ENCODE assay signal across 1 cellular context in the genomic region with DNA sequence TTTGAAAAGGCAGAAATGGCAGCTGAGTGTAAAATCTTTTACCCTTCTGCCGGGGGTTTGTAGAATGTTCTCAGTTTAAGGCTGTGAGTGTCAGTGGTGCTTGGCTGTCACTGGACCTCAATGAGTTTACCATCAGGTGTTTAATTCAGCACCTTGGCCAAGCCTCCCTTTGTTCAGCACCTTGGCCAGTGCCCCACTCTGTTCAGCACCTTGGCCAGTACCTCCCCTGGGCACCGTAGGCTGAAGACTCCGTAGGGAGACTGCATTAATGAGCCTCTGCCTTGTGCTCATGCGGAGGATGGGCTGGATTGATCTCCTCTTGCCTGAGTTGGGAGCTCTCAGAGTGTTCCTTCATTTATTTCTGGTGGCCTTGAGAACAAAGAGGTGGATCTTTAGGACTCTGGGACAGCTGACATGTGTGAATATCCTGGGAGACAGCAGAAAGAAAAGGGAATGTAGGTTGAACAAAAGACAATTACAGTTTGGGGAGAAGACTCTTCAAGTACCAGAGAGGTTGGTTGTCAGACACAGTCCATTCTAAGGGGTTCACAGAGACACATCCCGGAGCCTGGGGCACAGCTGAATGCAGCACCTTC.
TF ChIP-seq lines count a peak whose summit lies in the region.

No MANE protein-coding gene starts in this region.

TF ChIP-seq in GM23338, 12 proteins besides CTCF, POLR2A, EP300 and RAD21 (continued from another document):
- TF ChIP-seq, protein P1, sequence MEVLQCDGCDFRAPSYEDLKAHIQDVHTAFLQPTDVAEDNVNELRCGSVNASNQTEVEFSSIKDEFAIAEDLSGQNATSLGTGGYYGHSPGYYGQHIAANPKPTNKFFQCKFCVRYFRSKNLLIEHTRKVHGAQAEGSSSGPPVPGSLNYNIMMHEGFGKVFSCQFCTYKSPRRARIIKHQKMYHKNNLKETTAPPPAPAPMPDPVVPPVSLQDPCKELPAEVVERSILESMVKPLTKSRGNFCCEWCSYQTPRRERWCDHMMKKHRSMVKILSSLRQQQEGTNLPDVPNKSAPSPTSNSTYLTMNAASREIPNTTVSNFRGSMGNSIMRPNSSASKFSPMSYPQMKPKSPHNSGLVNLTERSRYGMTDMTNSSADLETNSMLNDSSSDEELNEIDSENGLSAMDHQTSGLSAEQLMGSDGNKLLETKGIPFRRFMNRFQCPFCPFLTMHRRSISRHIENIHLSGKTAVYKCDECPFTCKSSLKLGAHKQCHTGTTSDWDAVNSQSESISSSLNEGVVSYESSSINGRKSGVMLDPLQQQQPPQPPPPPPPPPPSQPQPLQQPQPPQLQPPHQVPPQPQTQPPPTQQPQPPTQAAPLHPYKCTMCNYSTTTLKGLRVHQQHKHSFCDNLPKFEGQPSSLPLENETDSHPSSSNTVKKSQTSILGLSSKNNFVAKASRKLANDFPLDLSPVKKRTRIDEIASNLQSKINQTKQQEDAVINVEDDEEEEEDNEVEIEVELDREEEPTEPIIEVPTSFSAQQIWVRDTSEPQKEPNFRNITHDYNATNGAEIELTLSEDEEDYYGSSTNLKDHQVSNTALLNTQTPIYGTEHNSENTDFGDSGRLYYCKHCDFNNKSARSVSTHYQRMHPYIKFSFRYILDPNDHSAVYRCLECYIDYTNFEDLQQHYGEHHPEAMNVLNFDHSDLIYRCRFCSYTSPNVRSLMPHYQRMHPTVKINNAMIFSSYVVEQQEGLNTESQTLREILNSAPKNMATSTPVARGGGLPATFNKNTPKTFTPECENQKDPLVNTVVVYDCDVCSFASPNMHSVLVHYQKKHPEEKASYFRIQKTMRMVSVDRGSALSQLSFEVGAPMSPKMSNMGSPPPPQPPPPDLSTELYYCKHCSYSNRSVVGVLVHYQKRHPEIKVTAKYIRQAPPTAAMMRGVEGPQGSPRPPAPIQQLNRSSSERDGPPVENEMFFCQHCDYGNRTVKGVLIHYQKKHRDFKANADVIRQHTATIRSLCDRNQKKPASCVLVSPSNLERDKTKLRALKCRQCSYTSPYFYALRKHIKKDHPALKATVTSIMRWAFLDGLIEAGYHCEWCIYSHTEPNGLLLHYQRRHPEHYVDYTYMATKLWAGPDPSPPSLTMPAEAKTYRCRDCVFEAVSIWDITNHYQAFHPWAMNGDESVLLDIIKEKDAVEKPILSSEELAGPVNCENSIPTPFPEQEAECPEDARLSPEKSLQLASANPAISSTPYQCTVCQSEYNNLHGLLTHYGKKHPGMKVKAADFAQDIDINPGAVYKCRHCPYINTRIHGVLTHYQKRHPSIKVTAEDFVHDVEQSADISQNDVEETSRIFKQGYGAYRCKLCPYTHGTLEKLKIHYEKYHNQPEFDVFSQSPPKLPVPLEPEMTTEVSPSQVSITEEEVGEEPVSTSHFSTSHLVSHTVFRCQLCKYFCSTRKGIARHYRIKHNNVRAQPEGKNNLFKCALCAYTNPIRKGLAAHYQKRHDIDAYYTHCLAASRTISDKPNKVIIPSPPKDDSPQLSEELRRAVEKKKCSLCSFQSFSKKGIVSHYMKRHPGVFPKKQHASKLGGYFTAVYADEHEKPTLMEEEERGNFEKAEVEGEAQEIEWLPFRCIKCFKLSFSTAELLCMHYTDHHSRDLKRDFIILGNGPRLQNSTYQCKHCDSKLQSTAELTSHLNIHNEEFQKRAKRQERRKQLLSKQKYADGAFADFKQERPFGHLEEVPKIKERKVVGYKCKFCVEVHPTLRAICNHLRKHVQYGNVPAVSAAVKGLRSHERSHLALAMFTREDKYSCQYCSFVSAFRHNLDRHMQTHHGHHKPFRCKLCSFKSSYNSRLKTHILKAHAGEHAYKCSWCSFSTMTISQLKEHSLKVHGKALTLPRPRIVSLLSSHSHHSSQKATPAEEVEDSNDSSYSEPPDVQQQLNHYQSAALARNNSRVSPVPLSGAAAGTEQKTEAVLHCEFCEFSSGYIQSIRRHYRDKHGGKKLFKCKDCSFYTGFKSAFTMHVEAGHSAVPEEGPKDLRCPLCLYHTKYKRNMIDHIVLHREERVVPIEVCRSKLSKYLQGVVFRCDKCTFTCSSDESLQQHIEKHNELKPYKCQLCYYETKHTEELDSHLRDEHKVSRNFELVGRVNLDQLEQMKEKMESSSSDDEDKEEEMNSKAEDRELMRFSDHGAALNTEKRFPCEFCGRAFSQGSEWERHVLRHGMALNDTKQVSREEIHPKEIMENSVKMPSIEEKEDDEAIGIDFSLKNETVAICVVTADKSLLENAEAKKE (CRISPR knock-in tag; IDR thresholded peaks at IDR 0.05), result 0 out of 2 replicates have a peak, but pooled peaks have one; percentile 45
- TF ChIP-seq ZNF331 (CRISPR knock-in tag; IDR thresholded peaks at IDR 0.05; ENCODE audit: low read depth) (peak; percentile 68), EZH2phosphoT487 (IDR thresholded peaks at IDR 0.05; ENCODE audit: unreplicated experiment) (no peak), POLR2AphosphoS5 (IDR thresholded peaks at IDR 0.05; ENCODE audit: low read depth) (no peak), JUNB (IDR thresholded peaks at IDR 0.05; ENCODE audit: unreplicated experiment) (no peak), CREB1 (CRISPR knock-in tag; IDR thresholded peaks at IDR 0.05; ENCODE audit: low read depth) (peak; percentile 72), EZH2 (IDR thresholded peaks at IDR 0.05; ENCODE audit: low read depth, unreplicated experiment) (no peak), NANOG (IDR thresholded peaks at IDR 0.05; ENCODE audit: borderline replicate concordance) (no peak), ZNF114 (CRISPR knock-in tag; IDR thresholded peaks at IDR 0.05) (peak; percentile 96)
- TF ChIP-seq, protein P2, sequence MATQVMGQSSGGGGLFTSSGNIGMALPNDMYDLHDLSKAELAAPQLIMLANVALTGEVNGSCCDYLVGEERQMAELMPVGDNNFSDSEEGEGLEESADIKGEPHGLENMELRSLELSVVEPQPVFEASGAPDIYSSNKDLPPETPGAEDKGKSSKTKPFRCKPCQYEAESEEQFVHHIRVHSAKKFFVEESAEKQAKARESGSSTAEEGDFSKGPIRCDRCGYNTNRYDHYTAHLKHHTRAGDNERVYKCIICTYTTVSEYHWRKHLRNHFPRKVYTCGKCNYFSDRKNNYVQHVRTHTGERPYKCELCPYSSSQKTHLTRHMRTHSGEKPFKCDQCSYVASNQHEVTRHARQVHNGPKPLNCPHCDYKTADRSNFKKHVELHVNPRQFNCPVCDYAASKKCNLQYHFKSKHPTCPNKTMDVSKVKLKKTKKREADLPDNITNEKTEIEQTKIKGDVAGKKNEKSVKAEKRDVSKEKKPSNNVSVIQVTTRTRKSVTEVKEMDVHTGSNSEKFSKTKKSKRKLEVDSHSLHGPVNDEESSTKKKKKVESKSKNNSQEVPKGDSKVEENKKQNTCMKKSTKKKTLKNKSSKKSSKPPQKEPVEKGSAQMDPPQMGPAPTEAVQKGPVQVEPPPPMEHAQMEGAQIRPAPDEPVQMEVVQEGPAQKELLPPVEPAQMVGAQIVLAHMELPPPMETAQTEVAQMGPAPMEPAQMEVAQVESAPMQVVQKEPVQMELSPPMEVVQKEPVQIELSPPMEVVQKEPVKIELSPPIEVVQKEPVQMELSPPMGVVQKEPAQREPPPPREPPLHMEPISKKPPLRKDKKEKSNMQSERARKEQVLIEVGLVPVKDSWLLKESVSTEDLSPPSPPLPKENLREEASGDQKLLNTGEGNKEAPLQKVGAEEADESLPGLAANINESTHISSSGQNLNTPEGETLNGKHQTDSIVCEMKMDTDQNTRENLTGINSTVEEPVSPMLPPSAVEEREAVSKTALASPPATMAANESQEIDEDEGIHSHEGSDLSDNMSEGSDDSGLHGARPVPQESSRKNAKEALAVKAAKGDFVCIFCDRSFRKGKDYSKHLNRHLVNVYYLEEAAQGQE (IDR thresholded peaks at IDR 0.05; ENCODE audit: unreplicated experiment), result peak; percentile 99
